ENCODE assay signal across 4 cellular contexts in the genomic region with DNA sequence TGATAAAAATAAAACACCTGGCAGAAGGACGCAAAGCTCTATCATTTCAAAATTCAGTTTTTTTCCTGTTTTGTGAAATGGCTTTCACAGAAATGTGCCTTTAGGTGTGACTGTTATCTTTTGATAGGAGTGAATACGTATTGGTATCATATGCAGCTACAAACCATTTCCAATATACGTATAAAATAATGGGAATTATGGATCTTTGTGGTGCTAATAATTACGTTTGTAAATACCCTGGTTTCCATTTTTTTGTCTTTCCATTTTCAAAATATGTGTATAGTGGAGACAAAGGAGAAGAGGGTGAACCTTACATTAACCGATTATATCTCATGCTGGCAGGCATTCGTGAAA.
"Had no signal": no experiment of that assay in that cellular context is flagged by ENCODE, and none has a peak within 500 bp of the region (broad histone marks: within the 10 kb centered on the region; RNA-seq: fewer than 3 reads in every experiment).

No MANE protein-coding gene starts in this region.

- H3K4me1 ChIP-seq: foreskin keratinocyte, thyroid gland, uterus had no signal

- H3K36me3 ChIP-seq: thyroid gland, uterus had no signal

- H3K9me3 ChIP-seq: thyroid gland, uterus had no signal

- H3K27me3 ChIP-seq: foreskin keratinocyte, thyroid gland, uterus had no signal

- DNase-seq: kidney had no signal

- H3K27ac ChIP-seq: foreskin keratinocyte, thyroid gland, uterus had no signal

- H3K4me3 ChIP-seq: thyroid gland, uterus had no signal
